ENCODE assay signal across 35 cellular contexts in the genomic region with DNA sequence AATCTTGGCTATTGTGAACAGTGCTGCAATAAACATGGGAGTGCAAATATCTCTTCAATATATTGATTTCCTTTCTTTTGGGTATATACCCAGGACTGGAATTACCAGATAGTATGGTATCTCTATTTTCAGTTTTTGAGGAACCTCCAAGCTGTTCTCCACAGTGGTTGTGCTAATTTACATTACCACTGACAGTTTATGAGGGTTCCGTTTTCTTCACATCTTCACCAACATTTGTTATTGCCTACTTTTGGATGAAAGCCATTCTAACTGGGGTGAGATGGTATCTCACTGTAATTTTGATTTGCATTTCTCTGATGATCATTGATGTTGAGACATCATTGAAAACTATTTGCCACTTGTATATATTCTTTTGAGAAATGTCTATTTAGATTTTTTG.
"Had no signal": no experiment of that assay in that cellular context is flagged by ENCODE, and none has a peak within 500 bp of the region (broad histone marks: within the 10 kb centered on the region; RNA-seq: fewer than 3 reads in every experiment).

No MANE protein-coding gene starts in this region.

- H3K9me3 ChIP-seq: adrenal gland, body of pancreas, breast epithelium had no signal

- ATAC-seq: activated CD8-positive, alpha-beta T cell treated with anti-CD3 and anti-CD28 coated beads for 36 hours; activated naive CD4-positive, alpha-beta T cell treated with anti-CD3 and anti-CD28 coated beads, Interleukin-2, amount 50 U/mL, for 72 hours; activated T-cell treated with anti-CD3 and anti-CD28 coated beads, Interleukin-2, amount 50 U/mL, for 4 hours; activated T-cell treated with anti-CD3 and anti-CD28 coated beads, Interleukin-2, amount 50 U/mL, for 72 hours; activated T-helper 17 cell treated with anti-CD3 and anti-CD28 coated beads, Interleukin-2, amount 50 U/mL, for 72 hours; body of pancreas had no signal

- H3K4me1 ChIP-seq: adrenal gland, body of pancreas, breast epithelium had no signal

- FAIRE-seq: astrocyte, TTC549 had no signal

- H3K27me3 ChIP-seq: adrenal gland, body of pancreas, brain microvascular endothelial cell, breast epithelium had no signal

- H3K27ac ChIP-seq: adrenal gland, body of pancreas, brain microvascular endothelial cell, breast epithelium, VCaP had no signal

- DNase-seq: activated B cell treated with CpG ODN at 0.5 μM for 24 hours; activated CD4-positive, alpha-beta memory T cell treated with anti-CD3 and anti-CD28 coated beads for 36 hours; activated CD4-positive, alpha-beta T cell treated with anti-CD3 and anti-CD28 coated beads for 4 hours; activated CD4-positive, alpha-beta T cell treated with anti-CD3 and anti-CD28 coated beads, Interleukin-2, amount 10 ng/mL, durations not matched to agents 24 days and 14 days; activated CD4-positive, alpha-beta T cell treated with anti-CD3 and anti-CD28 coated beads, Interleukin-2, amount 50 U/mL, for 1 hour; activated CD4-positive, alpha-beta T cell treated with anti-CD3 and anti-CD28 coated beads, Interleukin-2, amount 50 U/mL, for 4 hours; activated CD4-positive, CD25-positive, alpha-beta regulatory T cell treated with anti-CD3 and anti-CD28 coated beads, Interleukin-2, amount 50 U/mL, for 72 hours; activated CD8-positive, alpha-beta memory T cell treated with anti-CD3 and anti-CD28 coated beads, Interleukin-2, amount 50 U/mL, for 4 hours; activated CD8-positive, alpha-beta T cell treated with anti-CD3 and anti-CD28 coated beads for 36 hours; activated effector memory CD4-positive, alpha-beta T cell treated with anti-CD3 and anti-CD28 coated beads, Interleukin-2, amount 50 U/mL, for 16 hours; activated gamma-delta T cell treated with Interleukin-2 at 50 U/mL for 16 hours; activated naive CD4-positive, alpha-beta T cell; activated naive CD4-positive, alpha-beta T cell treated with anti-CD3 and anti-CD28 coated beads for 36 hours; activated naive CD4-positive, alpha-beta T cell treated with anti-CD3 and anti-CD28 coated beads, Interleukin-2, amount 50 U/mL, for 16 hours; activated naive CD8-positive, alpha-beta T cell treated with anti-CD3 and anti-CD28 coated beads for 36 hours; activated T-cell treated with anti-CD3 and anti-CD28 coated beads for 4 hours; activated T-cell treated with anti-CD3 and anti-CD28 coated beads, Interleukin-2, amount 50 U/mL, for 1 hour; activated T-cell treated with anti-CD3 and anti-CD28 coated beads, Interleukin-2, amount 50 U/mL, for 4 hours; activated T-cell treated with anti-CD3 and anti-CD28 coated beads, Interleukin-2, amount 50 U/mL, for 72 hours; adrenal gland; amniotic stem cell; aorta; body of pancreas; brain microvascular endothelial cell; central memory CD4-positive, alpha-beta T cell; cerebellar nuclear complex; T-helper 1 cell; T-helper 2 cell; T-helper 9 cell had no signal

- H3K4me3 ChIP-seq: adrenal gland, body of pancreas, breast epithelium had no signal

- H3K36me3 ChIP-seq: adrenal gland, brain microvascular endothelial cell, breast epithelium had no signal
